Comparison of ENCODE assay signal across 8 cellular contexts in genomic region chr3:172087827-172088580, GRCh38. TPM values are rescaled to one million over a fixed set of nuclear protein-coding genes. Genes with fewer than 3 reads are reported as not detected.
DNase-seq lines count a peak whose midpoint lies in the region; ATAC-seq and TF ChIP-seq lines count a peak whose summit lies in the region.

No MANE protein-coding gene starts in this region.

- peaks cover 39% of the 10 kb centered on the region for H3K4me1 Mint-ChIP-seq in T-helper 2 cell treated with Interferon-gamma antibody and Interleukin-4, amounts not matched to agents 5 μg/mL and 100 μg/mL, for 36 hours (ENCODE audit: low read depth)

- H4K20me1 ChIP-seq in neural cell (ENCODE audit: insufficient read depth): no peaks in the 10 kb centered on the region

- ATAC-seq in GM19025 (IDR thresholded peaks at IDR 0.05; ENCODE audit: low read depth, unreplicated experiment) (peak; percentile 78), HG02870 (IDR thresholded peaks at IDR 0.05; ENCODE audit: unreplicated experiment) (peak; percentile 70)

- H3K9me3 ChIP-seq in neural cell (ENCODE audit: low read length): no peaks in the 10 kb centered on the region

- H2AFZ ChIP-seq in neural cell (ENCODE audit: low read depth, low read length): no peak overlapping the region

- peaks cover 25% of the 10 kb centered on the region for H3K79me2 ChIP-seq in neural cell (replicated peaks; ENCODE audit: insufficient read depth, low read length)

- no peaks in the 10 kb centered on the region for H3K27me3 Mint-ChIP-seq in T-helper 2 cell treated with Interferon-gamma antibody and Interleukin-4, amounts not matched to agents 5 μg/mL and 100 μg/mL, for 36 hours (ENCODE audit: low read depth)

- peak; percentile 58 for TF ChIP-seq EP300 in neural cell (conservative IDR thresholded peaks at IDR 0.05; ENCODE audit: poor library complexity, severe bottlenecking)

- H3K9me2 ChIP-seq in neural cell (ENCODE audit: insufficient read depth, low read length): no peaks in the 10 kb centered on the region

- no peaks in the 10 kb centered on the region for H3K27me3 ChIP-seq in neural cell (ENCODE audit: insufficient read depth, low read depth, low read length)

- H3K27ac Mint-ChIP-seq in T-helper 2 cell treated with Interferon-gamma antibody and Interleukin-4, amounts not matched to agents 5 μg/mL and 100 μg/mL, for 36 hours: peak overlapping the region; percentile 70

- no peak overlapping the region for H3K27ac ChIP-seq in neural cell (ENCODE audit: low read length)

- no peak overlapping the region for H3K9ac ChIP-seq in neural cell (ENCODE audit: low read length)

- H3K36me3 Mint-ChIP-seq in T-helper 2 cell treated with Interferon-gamma antibody and Interleukin-4, amounts not matched to agents 5 μg/mL and 100 μg/mL, for 36 hours (ENCODE audit: low read depth): peaks cover 11% of the 10 kb centered on the region

- H3K9me3 Mint-ChIP-seq in T-helper 2 cell treated with Interferon-gamma antibody and Interleukin-4, amounts not matched to agents 5 μg/mL and 100 μg/mL, for 36 hours: no peaks in the 10 kb centered on the region

- H3K4me2 ChIP-seq in neural cell (ENCODE audit: low read length): no peak overlapping the region

- no peak for TF ChIP-seq RAD21 in neural cell (conservative IDR thresholded peaks at IDR 0.05)

- no peaks in the 10 kb centered on the region for H3K36me3 ChIP-seq in neural cell (ENCODE audit: insufficient read depth, low read length)

- no peaks in the 10 kb centered on the region for H3F3A ChIP-seq in neural cell (ENCODE audit: insufficient read depth, low read length, poor library complexity, severe bottlenecking)

- peak overlapping the region; percentile 68 for H3K4me3 Mint-ChIP-seq in T-helper 2 cell treated with Interferon-gamma antibody and Interleukin-4, amounts not matched to agents 5 μg/mL and 100 μg/mL, for 36 hours

- no peak for DNase-seq in T-helper 2 cell treated with Interferon-gamma antibody and Interleukin-4, amounts not matched to agents 5 μg/mL and 100 μg/mL, for 36 hours (ENCODE audit: low spot score)
- no peak for DNase-seq in stimulated activated CD4-positive, alpha-beta T cell treated with anti-CD3 and anti-CD28 coated beads, Interleukin-4, amount 100 ng/mL, for 4 hours
- no peak for DNase-seq in KG1 (lab: John Stamatoyannopoulos, UW)
- no peak for DNase-seq in glomerular visceral epithelial cell (ENCODE audit: extremely low spot score)
- no peak for DNase-seq in NCI-H226

- TF ChIP-seq CTCF in neural cell (IDR thresholded peaks at IDR 0.05; ENCODE audit: poor library complexity, severe bottlenecking): no peak

- H3K4me3 ChIP-seq in neural cell (ENCODE audit: low read length): no peak overlapping the region

TF ChIP-seq in neural cell, 6 proteins besides CTCF, POLR2A, EP300 and RAD21:
- TF ChIP-seq POLR2AphosphoS5 (IDR thresholded peaks at IDR 0.05) (no peak), TAF1 (IDR thresholded peaks at IDR 0.05; ENCODE audit: low read depth) (no peak), SMC3 (conservative IDR thresholded peaks at IDR 0.05; ENCODE audit: poor library complexity) (no peak), REST (IDR thresholded peaks at IDR 0.05; ENCODE audit: borderline replicate concordance) (no peak), MXI1 (conservative IDR thresholded peaks at IDR 0.05; ENCODE audit: poor library complexity, severe bottlenecking) (no peak), EZH2 (IDR thresholded peaks at IDR 0.05; ENCODE audit: borderline replicate concordance, insufficient read depth, low read length, poor library complexity, severe bottlenecking) (no peak)

RNA-seq across cellular contexts. Expression of gene FNDC3B, which starts 48.6 kb away (rescaled TPM):
- 4.2 and 4.9 TPM in 2 replicates for polyA plus RNA-seq in neural cell
- 19.7 and 24.1 TPM in 2 replicates for polyA minus RNA-seq in neural cell
